Comparison of ENCODE assay signal across 1 cellular context in the genomic region with DNA sequence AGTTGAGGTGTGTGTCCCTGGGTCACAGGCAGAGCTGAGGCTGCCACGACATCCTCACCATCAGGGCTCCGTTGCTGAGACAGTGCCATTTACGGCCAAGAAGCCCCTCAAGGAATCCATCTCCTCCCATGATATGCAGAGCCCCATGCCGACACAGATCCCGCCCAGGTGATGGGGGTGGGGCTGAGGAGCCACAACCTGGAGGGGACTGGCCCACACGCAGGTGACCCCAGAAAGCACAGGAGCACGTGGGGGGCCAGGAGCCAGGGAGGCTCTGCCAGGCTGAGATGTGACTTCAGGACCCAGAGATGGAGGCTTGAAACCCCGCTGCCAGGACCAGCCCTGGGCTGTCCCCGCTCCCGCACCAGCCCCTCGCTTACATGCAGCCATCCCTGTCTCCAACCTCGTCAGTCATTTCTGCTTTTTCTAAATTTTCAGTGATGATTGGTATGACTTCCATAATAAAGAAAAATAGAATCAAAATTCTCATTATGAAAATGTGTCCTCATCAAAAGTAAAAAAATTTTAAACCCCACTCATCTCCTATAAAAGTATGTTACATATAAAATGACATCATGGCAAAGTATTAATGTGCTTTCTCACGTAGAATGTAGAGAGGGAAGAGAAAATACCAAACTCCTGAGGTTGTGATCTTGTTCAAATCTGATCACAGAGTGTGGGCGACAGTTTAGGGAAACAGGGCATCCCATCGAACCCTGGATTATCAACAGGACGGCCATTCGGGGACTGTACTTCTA.
TF ChIP-seq lines count a peak whose summit lies in the region.

No MANE protein-coding gene starts in this region.

TF ChIP-seq in HEK293, 187 proteins besides CTCF, POLR2A, EP300 and RAD21 (continued from another document):
- no peak for TF ChIP-seq ZNF768 (tag by site-specific recombination; IDR thresholded peaks at IDR 0.05)
- TF ChIP-seq ZNF514 (tag by site-specific recombination; IDR thresholded peaks at IDR 0.05): no peak
